Comparison of ENCODE assay signal across 9 cellular contexts in genomic region chr19:48752511-48753365, GRCh38. TPM values are rescaled to one million over a fixed set of nuclear protein-coding genes. Genes with fewer than 3 reads are reported as not detected.
DNase-seq lines count a peak whose midpoint lies in the region; ATAC-seq and TF ChIP-seq lines count a peak whose summit lies in the region.
"Had no signal": no experiment of that assay in that cellular context is flagged by ENCODE, and none has a peak within 500 bp of the region (broad histone marks: within the 10 kb centered on the region; RNA-seq: fewer than 3 reads in every experiment).

Gene FUT1 (minus strand): TSS chr19:48752641. CDS start chr19:48751281, 1,360 bp downstream.

- intact Hi-C loops in CD4-positive, alpha-beta memory T cell (cut with micrococcal nuclease): no loop called here

- no peaks in the 10 kb centered on the region for H3K9me3 ChIP-seq in CD4-positive, alpha-beta memory T cell (ENCODE audit: control insufficient read depth in 1 of 2, low read length in 2 of 2)

- peaks cover 0 to under 1% (median 0%) of the 10 kb centered on the region in 8 donors for H3K9me3 Mint-ChIP-seq in CD4-positive, alpha-beta memory T cell
- H3K9me3 Mint-ChIP-seq in stimulated activated naive CD8-positive, alpha-beta T cell treated with anti-CD3 and anti-CD28 coated beads, Interleukin-15, amount 100 ng/mL, for 72 hours: no peaks in the 10 kb centered on the region

- POLR2A ChIA-PET in CD4-positive, alpha-beta memory T cell (lab: Charles Lee; ENCODE audit: partially characterized antibody): interaction anchor here (1.1 to 1.2 kb wide), 2 partner anchors 13 to 78 kb away, joined by 3 to 4 read pairs; no protein-coding TSS in a partner anchor

- no peaks in the 10 kb centered on the region for H3K36me3 Mint-ChIP-seq in CD4-positive, alpha-beta memory T cell

- CTCF ChIA-PET in CD4-positive, alpha-beta memory T cell (lab: Charles Lee; ENCODE audit: partially characterized antibody): no interaction called here

- DNase-seq in CD4-positive, alpha-beta memory T cell: peak; percentile 29 to 60 (median 35)
- DNase-seq in LNCaP clone FGC (ENCODE audit: low read depth) (peak; percentile 81), SW480 (ENCODE audit: low spot score) (peak; percentile 98), cerebellar cortex (ENCODE audit: low spot score) (peak; percentile 77), kidney glomerular epithelial cell (lab: John Stamatoyannopoulos, UW) (peak; percentile 20)
- peak; percentile 53 to 55 for DNase-seq in stimulated activated naive CD8-positive, alpha-beta T cell treated with anti-CD3 and anti-CD28 coated beads, Interleukin-15, amount 100 ng/mL, for 72 hours

- H3K4me1 Mint-ChIP-seq in CD4-positive, alpha-beta memory T cell: peaks cover 13 to 25% (median 19%) of the 10 kb centered on the region in 4 donors
- peaks cover 19% of the 10 kb centered on the region for H3K4me1 Mint-ChIP-seq in stimulated activated naive CD8-positive, alpha-beta T cell treated with anti-CD3 and anti-CD28 coated beads, Interleukin-15, amount 100 ng/mL, for 72 hours

- peaks cover 18% of the 10 kb centered on the region for H3K4me1 ChIP-seq in CD4-positive, alpha-beta memory T cell (ENCODE audit: insufficient read depth, low read length)

- no peaks in the 10 kb centered on the region for H3K27me3 ChIP-seq in CD4-positive, alpha-beta memory T cell (ENCODE audit: insufficient read depth, low read length)

- ATAC-seq in stimulated activated naive CD8-positive, alpha-beta T cell treated with anti-CD3 and anti-CD28 coated beads, Interleukin-15, amount 100 ng/mL, for 72 hours: peak; percentile 78
- no peak for ATAC-seq in GM19463 (IDR thresholded peaks at IDR 0.05; ENCODE audit: unreplicated experiment)
- no peak for ATAC-seq in HG03469 (IDR thresholded peaks at IDR 0.05; ENCODE audit: unreplicated experiment)

- H3K27ac Mint-ChIP-seq in CD4-positive, alpha-beta memory T cell: peak within 1 kb of the TSS; percentile 4 to 89 (median 70)
- peak within 1 kb of the TSS in 1 of 2 donors; percentile 74 for H3K27ac Mint-ChIP-seq in stimulated activated naive CD8-positive, alpha-beta T cell treated with anti-CD3 and anti-CD28 coated beads, Interleukin-15, amount 100 ng/mL, for 72 hours

- H3K36me3 ChIP-seq in CD4-positive, alpha-beta memory T cell (ENCODE audit: insufficient read depth, low read length): no peaks in the 10 kb centered on the region

- peaks cover 6 to 11% of the 10 kb centered on the region in 2 donors for H3K27me3 Mint-ChIP-seq in CD4-positive, alpha-beta memory T cell
- H3K27me3 Mint-ChIP-seq in stimulated activated naive CD8-positive, alpha-beta T cell treated with anti-CD3 and anti-CD28 coated beads, Interleukin-15, amount 100 ng/mL, for 72 hours: peaks cover 51% of the 10 kb centered on the region

- peak within 1 kb of the TSS; percentile 83 to 91 (median 86) for H3K4me3 Mint-ChIP-seq in CD4-positive, alpha-beta memory T cell
- peak within 1 kb of the TSS; percentile 82 to 87 for H3K4me3 Mint-ChIP-seq in stimulated activated naive CD8-positive, alpha-beta T cell treated with anti-CD3 and anti-CD28 coated beads, Interleukin-15, amount 100 ng/mL, for 72 hours

- TF ChIP-seq CTCF in LNCaP clone FGC (IDR thresholded peaks at IDR 0.05; ENCODE audit: control insufficient read depth, extremely low read depth, insufficient read depth): 0 out of 2 replicates have a peak, but pooled peaks have one; percentile 8

- no peak within 1 kb of the TSS for H3K27ac ChIP-seq in CD4-positive, alpha-beta memory T cell (ENCODE audit: low read depth, low read length)
- H3K27ac ChIP-seq: HL-60 had no signal

- peak within 1 kb of the TSS; percentile 11 to 45 for H3K4me3 ChIP-seq in CD4-positive, alpha-beta memory T cell (ENCODE audit: low read length in 2 of 2)
- peak within 1 kb of the TSS; percentile 72 for H3K4me3 ChIP-seq in LNCaP clone FGC (ENCODE audit: low read depth, low read length)

RNA-seq across cellular contexts. Expression of gene FUT1, which starts in this region (rescaled TPM):
- total RNA-seq in CD4-positive, alpha-beta memory T cell: under 1 TPM; 0.22 to 0.32 TPM
- polyA plus RNA-seq in CD4-positive, alpha-beta memory T cell: under 1 TPM in 1 of 2 donors, not detected in 1; 0.11 TPM

Comparison
In these comparisons a context has a peak if more than half of its experiments do, and no peak if none do; other contexts are left out.
1. Peak in DNase-seq and H3K4me3 ChIP-seq in CD4-positive, alpha-beta memory T cell; RNA of the gene not detected or under 1 TPM.
2. DNase-seq: peak in every context shown above with its lines; median percentile 98 in SW480; 81 in LNCaP clone FGC; 77 in cerebellar cortex; 54 in stimulated activated naive CD8-positive, alpha-beta T cell treated with anti-CD3 and anti-CD28 coated beads, Interleukin-15, amount 100 ng/mL, for 72 hours; 35 in CD4-positive, alpha-beta memory T cell; 20 in kidney glomerular epithelial cell.